In genomic region chr7:139635521-139636240, GRCh38 we compare ENCODE assay signal across 9 cellular contexts.
A peak's percentile ranks its signal among the peaks of the same experiment; 100 is the strongest.
DNase-seq lines count a peak whose midpoint lies in the region; ATAC-seq, FAIRE-seq and TF ChIP-seq lines count a peak whose summit lies in the region.
"Had no signal": no experiment of that assay in that cellular context is flagged by ENCODE, and none has a peak within 500 bp of the region (broad histone marks: within the 10 kb centered on the region; RNA-seq: fewer than 3 reads in every experiment).

No MANE protein-coding gene starts in this region.

- POLR2A ChIA-PET in K562 (lab: Yijun Ruan, JAX): interaction anchor here (0.6 kb wide), 1 partner anchor 542 kb away, joined by 3 read pairs; no protein-coding TSS in a partner anchor

- H3K27ac ChIP-seq in DND-41 (ENCODE audit: low read length) (peak overlapping the region; percentile 71), K562 (ENCODE audit: extremely low read depth, low read depth, low read length) (no peak overlapping the region)

- no peak for TF ChIP-seq RAD21 in K562 (CRISPR knock-in tag; conservative IDR thresholded peaks at IDR 0.05 in 1 of 2, IDR thresholded peaks at IDR 0.05 in 1 of 2)

- no TSS peak for BruUV-seq in K562 (replicated peaks; lab: Mats Ljungman, UMichigan)

- H3K27me3 ChIP-seq in DND-41 (ENCODE audit: insufficient read depth, low read length, poor library complexity) (no peaks in the 10 kb centered on the region), K562 (ENCODE audit: control insufficient read depth in 2 of 2, insufficient read depth in 2 of 2, low read length in 2 of 2) (no peaks in the 10 kb centered on the region)

- no peak overlapping the region for H3K27ac Mint-ChIP-seq in type B pancreatic cell

- H3K36me3 ChIP-seq in DND-41 (ENCODE audit: insufficient read depth, low read length): peaks cover 9% of the 10 kb centered on the region
- 0 out of 3 replicates have a peak, but pooled peaks cover 1% of the 10 kb centered on the region for H3K36me3 ChIP-seq in K562 (ENCODE audit: control insufficient read depth, insufficient read depth, low read length)

- 72% methylated on average over 25 of the region's 25 CpGs for WGBS in K562 (ENCODE audit: insufficient coverage, low coverage, missing lambda C conversion rate)

- H3K9ac ChIP-seq in DND-41 (ENCODE audit: low read depth, low read length): peak overlapping the region; percentile 22; the same call in 1 of the 2 replicates
- no peak overlapping the region; a peak in 1 of 4 replicates for H3K9ac ChIP-seq in K562 (ENCODE audit: insufficient read depth in 1 of 2, low read depth in 2 of 2, low read length in 2 of 2)

- H3K36me3 Mint-ChIP-seq in type B pancreatic cell: peaks cover 39% of the 10 kb centered on the region

- H2AFZ ChIP-seq in DND-41 (ENCODE audit: low read depth, low read length): peak overlapping the region; percentile 37; the same call in 1 of the 2 replicates
- H2AFZ ChIP-seq in K562 (ENCODE audit: low read depth, low read length): no peak overlapping the region

- peaks cover 11% of the 10 kb centered on the region for H3K4me1 Mint-ChIP-seq in type B pancreatic cell (ENCODE audit: unreplicated experiment)

- no peak overlapping the region for H3K4me2 ChIP-seq in DND-41 (ENCODE audit: insufficient read depth, low read length)
- H3K4me2 ChIP-seq in K562 (ENCODE audit: insufficient read depth, low read length): no peak overlapping the region

- H3K27me3 Mint-ChIP-seq in type B pancreatic cell: no peaks in the 10 kb centered on the region

- no peak for TF ChIP-seq EP300 in K562 (IDR thresholded peaks at IDR 0.05; ENCODE audit: low read length)

- ATAC-seq in DND-41 (ENCODE audit: insufficient read depth, low read depth) (peak; percentile 85), K562 (no peak)

- no peaks in the 10 kb centered on the region for H3K9me3 Mint-ChIP-seq in type B pancreatic cell

- DNase-seq in DND-41 (peak; percentile 69), K562 (ENCODE audit: extremely low read depth in 1 of 4, low spot score in 3 of 4) (no peak), COLO668 (lab: John Stamatoyannopoulos, UW; ENCODE audit: unreplicated experiment) (no peak), type B pancreatic cell (ENCODE audit: extremely low spot score, unreplicated experiment) (no peak), mesenteric fat pad (ENCODE audit: low spot score) (no peak), NCI-H2196 (lab: John Stamatoyannopoulos, UW; ENCODE audit: unreplicated experiment) (no peak)
- peak; percentile 72 for DNase-seq in activated CD4-positive, alpha-beta T cell treated with anti-CD3 and anti-CD28 coated beads, Interleukin-2, amount 50 U/mL, for 1 hour
- DNase-seq in stimulated activated CD4-positive, alpha-beta T cell treated with anti-CD3 and anti-CD28 coated beads, Interleukin-2, amount 100 ng/mL, for 24 hours: peak; percentile 62 to 63
- DNase-seq: NCI-H774 had no signal

- no peaks in the 10 kb centered on the region for H4K20me1 ChIP-seq in DND-41 (ENCODE audit: insufficient read depth, low read length)
- H4K20me1 ChIP-seq in K562 (replicated peaks; ENCODE audit: control insufficient read depth, insufficient read depth, low read length): no peaks in the 10 kb centered on the region

- no peak for TF ChIP-seq CTCF in DND-41 (IDR thresholded peaks at IDR 0.05; ENCODE audit: borderline replicate concordance, extremely low read depth, low read length, poor library complexity, severe bottlenecking)
- TF ChIP-seq CTCF in K562 (IDR thresholded peaks at IDR 0.05 in 2 of 3, conservative IDR thresholded peaks at IDR 0.05 in 1 of 3; ENCODE audit: insufficient read depth in 2 of 3, low read depth in 1 of 3, low read length in 3 of 3): no peak
- no peak for TF ChIP-seq CTCF in type B pancreatic cell (conservative IDR thresholded peaks at IDR 0.05)

- H3K4me1 ChIP-seq in DND-41 (ENCODE audit: insufficient read depth, low read length): peaks cover 32% of the 10 kb centered on the region
- peaks cover 11 to 18% of the 10 kb centered on the region in 2 experiments; a peak in 4 of 5 replicates for H3K4me1 ChIP-seq in K562 (replicated peaks in 1 of 2; ENCODE audit: control insufficient read depth in 2 of 2, insufficient read depth in 2 of 2, low read length in 2 of 2)

- no peak overlapping the region for H3K4me3 Mint-ChIP-seq in type B pancreatic cell

- no peak for FAIRE-seq in K562 (lab: Jason Lieb, UNC)

- CTCF ChIA-PET in K562 (lab: Yijun Ruan, JAX; ENCODE audit: low intra/inter-chr PET ratio): no interaction called here

- H3K79me2 ChIP-seq in DND-41 (ENCODE audit: insufficient read depth, low read length) (no peaks in the 10 kb centered on the region), K562 (ENCODE audit: control insufficient read depth, insufficient read depth, low read length) (no peaks in the 10 kb centered on the region)

- H3K9me3 ChIP-seq in DND-41 (ENCODE audit: insufficient read depth, low read length, severe bottlenecking): no peaks in the 10 kb centered on the region
- no peaks in the 10 kb centered on the region for H3K9me3 ChIP-seq in K562 (replicated peaks; ENCODE audit: control insufficient read depth, insufficient read depth, low read depth, low read length)

- in situ Hi-C loops in K562 (cut with MboI): no loop called here

- intact Hi-C loops in K562 (cut with micrococcal nuclease): no loop called here

- no peak overlapping the region for H3K4me3 ChIP-seq in DND-41 (ENCODE audit: low read depth in 1 of 2, low read length in 2 of 2)
- no peak overlapping the region for H3K4me3 ChIP-seq in K562

- peaks cover 3% of the 10 kb centered on the region for H3K9me1 ChIP-seq in K562 (ENCODE audit: control insufficient read depth, insufficient read depth, low read length)

- no peak for TF ChIP-seq POLR2A in K562 (conservative IDR thresholded peaks at IDR 0.05)

TF ChIP-seq in K562, 482 proteins besides CTCF, POLR2A, EP300 and RAD21:
- TF ChIP-seq, protein P1, sequence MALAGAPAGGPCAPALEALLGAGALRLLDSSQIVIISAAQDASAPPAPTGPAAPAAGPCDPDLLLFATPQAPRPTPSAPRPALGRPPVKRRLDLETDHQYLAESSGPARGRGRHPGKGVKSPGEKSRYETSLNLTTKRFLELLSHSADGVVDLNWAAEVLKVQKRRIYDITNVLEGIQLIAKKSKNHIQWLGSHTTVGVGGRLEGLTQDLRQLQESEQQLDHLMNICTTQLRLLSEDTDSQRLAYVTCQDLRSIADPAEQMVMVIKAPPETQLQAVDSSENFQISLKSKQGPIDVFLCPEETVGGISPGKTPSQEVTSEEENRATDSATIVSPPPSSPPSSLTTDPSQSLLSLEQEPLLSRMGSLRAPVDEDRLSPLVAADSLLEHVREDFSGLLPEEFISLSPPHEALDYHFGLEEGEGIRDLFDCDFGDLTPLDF (CRISPR knock-in tag; IDR thresholded peaks at IDR 0.05): no peak
- TF ChIP-seq, protein P2, sequence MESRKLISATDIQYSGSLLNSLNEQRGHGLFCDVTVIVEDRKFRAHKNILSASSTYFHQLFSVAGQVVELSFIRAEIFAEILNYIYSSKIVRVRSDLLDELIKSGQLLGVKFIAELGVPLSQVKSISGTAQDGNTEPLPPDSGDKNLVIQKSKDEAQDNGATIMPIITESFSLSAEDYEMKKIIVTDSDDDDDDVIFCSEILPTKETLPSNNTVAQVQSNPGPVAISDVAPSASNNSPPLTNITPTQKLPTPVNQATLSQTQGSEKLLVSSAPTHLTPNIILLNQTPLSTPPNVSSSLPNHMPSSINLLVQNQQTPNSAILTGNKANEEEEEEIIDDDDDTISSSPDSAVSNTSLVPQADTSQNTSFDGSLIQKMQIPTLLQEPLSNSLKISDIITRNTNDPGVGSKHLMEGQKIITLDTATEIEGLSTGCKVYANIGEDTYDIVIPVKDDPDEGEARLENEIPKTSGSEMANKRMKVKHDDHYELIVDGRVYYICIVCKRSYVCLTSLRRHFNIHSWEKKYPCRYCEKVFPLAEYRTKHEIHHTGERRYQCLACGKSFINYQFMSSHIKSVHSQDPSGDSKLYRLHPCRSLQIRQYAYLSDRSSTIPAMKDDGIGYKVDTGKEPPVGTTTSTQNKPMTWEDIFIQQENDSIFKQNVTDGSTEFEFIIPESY (CRISPR knock-in tag; IDR thresholded peaks at IDR 0.05): peak; percentile 81
- no peak for TF ChIP-seq FOXM1 (IDR thresholded peaks at IDR 0.05; ENCODE audit: low read depth)
- TF ChIP-seq FOXM1 (CRISPR knock-in tag; IDR thresholded peaks at IDR 0.05; ENCODE audit: low read depth): no peak
- TF ChIP-seq CREB1 (IDR thresholded peaks at IDR 0.05): 0 out of 2 replicates have a peak, but pooled peaks have one; percentile 17
- TF ChIP-seq CREB1 (CRISPR knock-in tag; IDR thresholded peaks at IDR 0.05): no peak
- TF ChIP-seq HNRNPL (IDR thresholded peaks at IDR 0.05; ENCODE audit: low read depth, low read length): no peak
- TF ChIP-seq SAFB (IDR thresholded peaks at IDR 0.05; ENCODE audit: borderline replicate concordance, low read depth, low read length): no peak
- 0 out of 2 replicates have a peak, but pooled peaks have one; percentile 44 for TF ChIP-seq CREM (IDR thresholded peaks at IDR 0.05; ENCODE audit: low read depth)
- no peak for TF ChIP-seq NCOA1 (IDR thresholded peaks at IDR 0.05; ENCODE audit: low read depth)
- no peak for TF ChIP-seq PBX2 (CRISPR knock-in tag; IDR thresholded peaks at IDR 0.05; ENCODE audit: low read depth)
- no peak for TF ChIP-seq PBX2 (tag; conservative IDR thresholded peaks at IDR 0.05; ENCODE audit: low read depth)
- no peak for TF ChIP-seq CBFA2T2 (conservative IDR thresholded peaks at IDR 0.05)
- no peak for TF ChIP-seq HIVEP1 (CRISPR knock-in tag; IDR thresholded peaks at IDR 0.05)
- TF ChIP-seq ZBTB17 (CRISPR knock-in tag; IDR thresholded peaks at IDR 0.05): 0 out of 2 replicates have a peak, but pooled peaks have one; percentile 31
- no peak for TF ChIP-seq ZNF311 (CRISPR knock-in tag; IDR thresholded peaks at IDR 0.05)

Comparison
In these comparisons a context has a peak if more than half of its experiments do, and no peak if none do; other contexts are left out.
1. DNase-seq: peak in DND-41 (single experiment), activated CD4-positive, alpha-beta T cell treated with anti-CD3 and anti-CD28 coated beads, Interleukin-2, amount 50 U/mL, for 1 hour (single experiment) and stimulated activated CD4-positive, alpha-beta T cell treated with anti-CD3 and anti-CD28 coated beads, Interleukin-2, amount 100 ng/mL, for 24 hours (2 of 2); none in K562 (0 of 4), COLO668 (single experiment), type B pancreatic cell (single experiment), mesenteric fat pad (single experiment) and NCI-H2196 (single experiment).